In the genomic region with DNA sequence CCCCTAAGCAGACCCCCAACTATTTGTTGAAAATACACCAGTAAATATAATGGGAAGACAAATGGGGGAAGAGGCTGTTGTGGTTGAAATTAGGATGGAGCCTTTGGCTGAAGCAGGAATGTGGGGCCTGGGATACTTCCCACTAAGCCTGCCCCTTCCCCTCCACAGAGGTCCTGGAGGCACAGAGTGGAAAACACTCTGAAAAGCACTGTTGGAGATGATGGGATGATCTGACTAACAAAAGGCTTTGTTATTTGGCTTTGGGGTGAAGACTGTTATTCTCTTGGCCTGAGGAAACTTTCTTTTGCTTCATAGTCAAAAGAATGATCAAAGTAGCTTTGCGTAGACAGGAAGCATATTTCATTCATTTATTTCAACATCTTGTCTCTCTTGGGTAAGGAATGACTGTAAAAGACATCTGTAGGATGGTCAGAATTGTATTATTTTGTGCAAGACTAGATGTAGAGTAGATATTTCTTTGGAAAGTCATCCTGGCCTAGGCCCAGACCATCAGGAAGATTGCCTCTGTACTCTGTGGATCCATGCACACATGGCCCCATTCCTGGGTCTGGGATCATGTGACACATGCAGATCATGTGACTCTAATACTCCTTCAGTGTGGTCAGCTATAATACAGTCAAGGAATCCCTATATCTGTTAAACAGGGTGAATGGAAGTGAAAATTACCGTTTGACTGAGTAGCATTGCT, we compare ENCODE assay signal across 17 cellular contexts.
DNase-seq lines count a peak whose midpoint lies in the region; ATAC-seq and TF ChIP-seq lines count a peak whose summit lies in the region.
"Had no signal": no experiment of that assay in that cellular context is flagged by ENCODE, and none has a peak within 500 bp of the region (broad histone marks: within the 10 kb centered on the region; RNA-seq: fewer than 3 reads in every experiment).

No MANE protein-coding gene starts in this region.

- WGBS in mammary epithelial cell (ENCODE audit: low coverage, missing lambda C conversion rate): 100% methylated on average over 2 of the region's 2 CpGs

- no peaks in the 10 kb centered on the region for H3K9me3 ChIP-seq in mammary epithelial cell (replicated peaks; ENCODE audit: insufficient read depth, low read length)
- H3K9me3 ChIP-seq: spleen had no signal

- H3K4me1 ChIP-seq in GM23338 (ENCODE audit: insufficient read depth): peaks cover 21% of the 10 kb centered on the region; the same call in 1 of the 2 replicates
- H3K4me1 ChIP-seq in mammary epithelial cell (ENCODE audit: insufficient read depth, low read length): peaks cover 7% of the 10 kb centered on the region

- no peak overlapping the region for H3K27ac ChIP-seq in GM23338 (ENCODE audit: low read depth)
- H3K27ac ChIP-seq in mammary epithelial cell (ENCODE audit: insufficient read depth, low read depth, low read length): no peak overlapping the region
- H3K27ac ChIP-seq: PC-9 had no signal

- H3K36me3 ChIP-seq in GM23338 (ENCODE audit: insufficient read depth): no peaks in the 10 kb centered on the region
- H3K36me3 ChIP-seq in mammary epithelial cell (ENCODE audit: insufficient read depth, low read length): no peaks in the 10 kb centered on the region
- H3K36me3 ChIP-seq: spleen had no signal

- H3K4me1 Mint-ChIP-seq in GM23338 (peaks cover 26% of the 10 kb centered on the region), nephron (peaks cover 43% of the 10 kb centered on the region)

- peak; percentile 92 for ATAC-seq in GM23338
- ATAC-seq in HG03097 (IDR thresholded peaks at IDR 0.05; ENCODE audit: low FRiP score, unreplicated experiment): no peak

- no peak overlapping the region for H3K4me3 ChIP-seq in GM23338
- no peak overlapping the region for H3K4me3 ChIP-seq in mammary epithelial cell (replicated peaks in 1 of 3; ENCODE audit: insufficient read depth in 1 of 3, low read depth in 2 of 3, low read length in 3 of 3)
- H3K4me3 ChIP-seq: PC-9, spleen had no signal

- H3K9me2 ChIP-seq in GM23338 (ENCODE audit: insufficient read depth): peaks cover 8% of the 10 kb centered on the region; the same call in 1 of the 2 replicates

- in situ Hi-C loops in mammary epithelial cell (cut with MboI; ENCODE audit: low sequenced_read_pairs in 2 of 2): no loop called here

- no peaks in the 10 kb centered on the region for H3K9me3 Mint-ChIP-seq in GM23338
- no peaks in the 10 kb centered on the region for H3K9me3 Mint-ChIP-seq in nephron

- H3K27me3 ChIP-seq in GM23338 (ENCODE audit: insufficient read depth) (no peaks in the 10 kb centered on the region), mammary epithelial cell (ENCODE audit: insufficient read depth, low read length) (no peaks in the 10 kb centered on the region)
- H3K27me3 ChIP-seq: spleen had no signal

- H3K36me3 Mint-ChIP-seq in GM23338 (ENCODE audit: low read depth) (no peaks in the 10 kb centered on the region), nephron (ENCODE audit: low read depth) (no peaks in the 10 kb centered on the region)

- no TSS peak for BruUV-seq in mammary epithelial cell (replicated peaks; lab: Mats Ljungman, UMichigan)

- H3K27ac Mint-ChIP-seq in GM23338 (no peak overlapping the region), nephron (peak overlapping the region; percentile 40 to 84 (median 66))

- no peaks in the 10 kb centered on the region for H4K20me1 ChIP-seq in GM23338 (replicated peaks; ENCODE audit: insufficient read depth)
- H4K20me1 ChIP-seq in mammary epithelial cell (ENCODE audit: insufficient read depth, low read length): no peaks in the 10 kb centered on the region

- TF ChIP-seq CTCF in GM23338 (conservative IDR thresholded peaks at IDR 0.05; ENCODE audit: low read depth in 2 of 2): no peak
- no peak for TF ChIP-seq CTCF in mammary epithelial cell (conservative IDR thresholded peaks at IDR 0.05 in 1 of 2, IDR thresholded peaks at IDR 0.05 in 1 of 2; ENCODE audit: extremely low read depth in 1 of 2, insufficient read depth in 1 of 2, low read depth in 1 of 2, low read length in 2 of 2)
- TF ChIP-seq CTCF in nephron (IDR thresholded peaks at IDR 0.05; ENCODE audit: unreplicated experiment in 3 of 3): no peak

- H3K4me2 ChIP-seq in GM23338: no peak overlapping the region
- H3K4me2 ChIP-seq in mammary epithelial cell (ENCODE audit: insufficient read depth, low read depth, low read length): no peak overlapping the region
- H3K4me2 ChIP-seq: PC-9 had no signal

- H2AFZ ChIP-seq in GM23338 (peak overlapping the region; percentile 29; the same call in 1 of the 2 replicates), mammary epithelial cell (ENCODE audit: low read depth, low read length) (no peak overlapping the region)
- H2AFZ ChIP-seq: PC-9 had no signal

- DNase-seq in AG20443 (ENCODE audit: low spot score) (peak; percentile 86), GM23338 (ENCODE audit: low spot score) (peak; percentile 13), mammary epithelial cell (peak; percentile 4), hippocampal formation (lab: John Stamatoyannopoulos, UW) (no peak), RKO (ENCODE audit: low spot score) (no peak), HEK293T (ENCODE audit: extremely low spot score) (no peak)
- DNase-seq: activated naive CD4-positive, alpha-beta T cell treated with anti-CD3 and anti-CD28 coated beads, Interleukin-2, amount 50 U/mL, for 16 hours; cortex of kidney; GDM1; GOT3; NCI-H1105; NCI-H446 treated with DMSO at 0.1 percent for 48 hours; PC-9; spleen; T-helper 2 cell had no signal

- intact Hi-C loops in mammary epithelial cell (cut with micrococcal nuclease): no loop called here

- POLR2A ChIA-PET in HEK293T (lab: Yijun Ruan, JAX): no interaction called here

- H3K79me2 ChIP-seq in GM23338 (replicated peaks; ENCODE audit: insufficient read depth) (no peaks in the 10 kb centered on the region), mammary epithelial cell (ENCODE audit: insufficient read depth, low read length) (no peaks in the 10 kb centered on the region)

- H3K27me3 Mint-ChIP-seq in GM23338 (ENCODE audit: insufficient read depth, low read depth, poor library complexity) (peaks cover 4% of the 10 kb centered on the region), nephron (ENCODE audit: low read depth) (peaks cover 5% of the 10 kb centered on the region)

- dilution Hi-C loops in mammary epithelial cell (cut with HindIII; ENCODE audit: low sequenced_read_pairs): no loop called here

- no peak overlapping the region for H3K4me3 Mint-ChIP-seq in GM23338
- no peak overlapping the region for H3K4me3 Mint-ChIP-seq in nephron

- H3F3A ChIP-seq in GM23338 (replicated peaks; ENCODE audit: low read depth): no peaks in the 10 kb centered on the region

- CTCF ChIA-PET in mammary epithelial cell (lab: Charles Lee; ENCODE audit: low non-redundant PET) (no interaction called here), HEK293T (lab: Yijun Ruan, JAX) (no interaction called here)

- no peak overlapping the region for H3K9ac ChIP-seq in mammary epithelial cell (ENCODE audit: insufficient read depth, low read length)

TF ChIP-seq in GM23338, 12 proteins besides CTCF, POLR2A, EP300 and RAD21 (continues in another document):
- TF ChIP-seq STAT1 (IDR thresholded peaks at IDR 0.05; ENCODE audit: unreplicated experiment) (no peak), ZNF331 (CRISPR knock-in tag; IDR thresholded peaks at IDR 0.05; ENCODE audit: low read depth) (no peak), POLR2AphosphoS5 (IDR thresholded peaks at IDR 0.05; ENCODE audit: low read depth) (no peak), EZH2phosphoT487 (IDR thresholded peaks at IDR 0.05; ENCODE audit: unreplicated experiment) (no peak)
- TF ChIP-seq, protein P1, sequence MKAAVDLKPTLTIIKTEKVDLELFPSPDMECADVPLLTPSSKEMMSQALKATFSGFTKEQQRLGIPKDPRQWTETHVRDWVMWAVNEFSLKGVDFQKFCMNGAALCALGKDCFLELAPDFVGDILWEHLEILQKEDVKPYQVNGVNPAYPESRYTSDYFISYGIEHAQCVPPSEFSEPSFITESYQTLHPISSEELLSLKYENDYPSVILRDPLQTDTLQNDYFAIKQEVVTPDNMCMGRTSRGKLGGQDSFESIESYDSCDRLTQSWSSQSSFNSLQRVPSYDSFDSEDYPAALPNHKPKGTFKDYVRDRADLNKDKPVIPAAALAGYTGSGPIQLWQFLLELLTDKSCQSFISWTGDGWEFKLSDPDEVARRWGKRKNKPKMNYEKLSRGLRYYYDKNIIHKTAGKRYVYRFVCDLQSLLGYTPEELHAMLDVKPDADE (IDR thresholded peaks at IDR 0.05): no peak

TF ChIP-seq in HEK293T, 16 proteins besides CTCF, POLR2A, EP300 and RAD21:
- TF ChIP-seq BHLHE40 (IDR thresholded peaks at IDR 0.05; ENCODE audit: borderline replicate concordance): no peak
- TF ChIP-seq FOXK2 (IDR thresholded peaks at IDR 0.05): no peak
- no peak for TF ChIP-seq LEF1 (IDR thresholded peaks at IDR 0.05; ENCODE audit: borderline replicate concordance)
- no peak for TF ChIP-seq SUZ12 (IDR thresholded peaks at IDR 0.05)
- no peak for TF ChIP-seq TARDBP (IDR thresholded peaks at IDR 0.05)
- no peak for TF ChIP-seq HDGF (IDR thresholded peaks at IDR 0.05; ENCODE audit: borderline replicate concordance)
- no peak for TF ChIP-seq CTBP1 (IDR thresholded peaks at IDR 0.05; ENCODE audit: borderline replicate concordance)
- no peak for TF ChIP-seq FOXM1 (IDR thresholded peaks at IDR 0.05; ENCODE audit: borderline replicate concordance)
- no peak for TF ChIP-seq ELF4 (IDR thresholded peaks at IDR 0.05)
- TF ChIP-seq ARNT (IDR thresholded peaks at IDR 0.05): no peak
- no peak for TF ChIP-seq ZNF384 (IDR thresholded peaks at IDR 0.05)
- TF ChIP-seq SP1 (IDR thresholded peaks at IDR 0.05): no peak
TF ChIP-seq in HEK293T: peak in this region for 0.

Comparison
In these comparisons a context has a peak if more than half of its experiments do, and no peak if none do; other contexts are left out.
1. DNase-seq: peak in AG20443 (single experiment), GM23338 (single experiment) and mammary epithelial cell (single experiment); none in hippocampal formation (0 of 2), RKO (single experiment) and HEK293T (single experiment).